In genomic region chr10:124792998-124793352, GRCh38 we compare ENCODE assay signal across 10 cellular contexts. TPM values are rescaled to one million over a fixed set of nuclear protein-coding genes. Genes with fewer than 3 reads are reported as not detected.
DNase-seq lines count a peak whose midpoint lies in the region; ATAC-seq and TF ChIP-seq lines count a peak whose summit lies in the region.
"Had no signal": no experiment of that assay in that cellular context is flagged by ENCODE, and none has a peak within 500 bp of the region (broad histone marks: within the 10 kb centered on the region; RNA-seq: fewer than 3 reads in every experiment).

No MANE protein-coding gene starts in this region.

- in situ Hi-C loops in mammary epithelial cell (cut with MboI; ENCODE audit: low sequenced_read_pairs in 2 of 2), result no loop called here

- peaks cover 8% of the 10 kb centered on the region for H3K4me1 Mint-ChIP-seq in MCF 10A (ENCODE audit: insufficient read depth, unreplicated experiment)
- peaks cover 2% of the 10 kb centered on the region for H3K4me1 Mint-ChIP-seq in glutamatergic neuron (ENCODE audit: low read depth, unreplicated experiment)
- peaks cover 5% of the 10 kb centered on the region for H3K4me1 Mint-ChIP-seq in type B pancreatic cell (ENCODE audit: unreplicated experiment)

- TF ChIP-seq CTCF in MCF 10A (IDR thresholded peaks at IDR 0.05; ENCODE audit: unreplicated experiment) (no peak), mammary epithelial cell (conservative IDR thresholded peaks at IDR 0.05 in 1 of 2, IDR thresholded peaks at IDR 0.05 in 1 of 2; ENCODE audit: extremely low read depth in 1 of 2, insufficient read depth in 1 of 2, low read depth in 1 of 2, low read length in 2 of 2) (no peak), glutamatergic neuron (IDR thresholded peaks at IDR 0.05; ENCODE audit: partially characterized antibody, unreplicated experiment) (no peak), type B pancreatic cell (conservative IDR thresholded peaks at IDR 0.05) (no peak)

- H3K9me3 Mint-ChIP-seq in MCF 10A (ENCODE audit: unreplicated experiment) (no peaks in the 10 kb centered on the region), glutamatergic neuron (ENCODE audit: unreplicated experiment) (peaks cover 4% of the 10 kb centered on the region), type B pancreatic cell (no peaks in the 10 kb centered on the region)

- no peak overlapping the region for H2AFZ ChIP-seq in mammary epithelial cell (ENCODE audit: low read depth, low read length)

- WGBS in mammary epithelial cell (ENCODE audit: low coverage, missing lambda C conversion rate), result 96% methylated on average over 11 of the region's 11 CpGs

- CTCF ChIA-PET in MCF 10A (lab: Yijun Ruan, JAX) (no interaction called here), mammary epithelial cell (lab: Charles Lee; ENCODE audit: low non-redundant PET) (no interaction called here)

- H3K4me3 ChIP-seq in mammary epithelial cell (replicated peaks in 1 of 3; ENCODE audit: insufficient read depth in 1 of 3, low read depth in 2 of 3, low read length in 3 of 3) (no peak overlapping the region), SJSA1 (peak overlapping the region; percentile 90)

- intact Hi-C loops in MCF 10A (cut with micrococcal nuclease), result no loop called here
- intact Hi-C loops in mammary epithelial cell (cut with micrococcal nuclease), result loop anchor here (10.0 kb wide), 1 partner anchor 252 kb away; no protein-coding TSS in a partner anchor

- dilution Hi-C loops in mammary epithelial cell (cut with HindIII; ENCODE audit: low sequenced_read_pairs), result no loop called here

- H3K27ac Mint-ChIP-seq in MCF 10A (ENCODE audit: low read depth, unreplicated experiment) (peak overlapping the region; percentile 99), glutamatergic neuron (ENCODE audit: unreplicated experiment) (no peak overlapping the region), type B pancreatic cell (peak overlapping the region; percentile 47)

- no peaks in the 10 kb centered on the region for H4K20me1 ChIP-seq in mammary epithelial cell (ENCODE audit: insufficient read depth, low read length)

- H3K27me3 Mint-ChIP-seq in MCF 10A (ENCODE audit: insufficient read depth, unreplicated experiment) (no peaks in the 10 kb centered on the region), glutamatergic neuron (ENCODE audit: unreplicated experiment) (peaks cover 9% of the 10 kb centered on the region), type B pancreatic cell (no peaks in the 10 kb centered on the region)

- H3K4me1 ChIP-seq in mammary epithelial cell (ENCODE audit: insufficient read depth, low read length) (no peaks in the 10 kb centered on the region), SJSA1 (replicated peaks) (0 out of 2 replicates have a peak, but pooled peaks cover 5% of the 10 kb centered on the region)

- H3K27me3 ChIP-seq in mammary epithelial cell (ENCODE audit: insufficient read depth, low read length), result no peaks in the 10 kb centered on the region
- no peaks in the 10 kb centered on the region for H3K27me3 ChIP-seq in SJSA1 (replicated peaks)

- DNase-seq in MCF 10A (ENCODE audit: unreplicated experiment) (no peak), mammary epithelial cell (no peak), SJSA1 (ENCODE audit: low read depth in 1 of 2, low spot score in 2 of 2) (peak in 1 of 2 experiments; percentile 28), glutamatergic neuron (no peak), type B pancreatic cell (ENCODE audit: extremely low spot score, unreplicated experiment) (no peak), AG20443 (ENCODE audit: low spot score) (no peak)
- no peak for DNase-seq in activated CD4-positive, CD25-positive, alpha-beta regulatory T cell treated with anti-CD3 and anti-CD28 coated beads, Interleukin-2, amount 50 U/mL, for 72 hours
- DNase-seq: central memory CD4-positive, alpha-beta T cell; NCI-H1105 had no signal

- H3K36me3 ChIP-seq in mammary epithelial cell (ENCODE audit: insufficient read depth, low read length), result no peaks in the 10 kb centered on the region
- H3K36me3 ChIP-seq in SJSA1, result peaks cover 29% of the 10 kb centered on the region

- H3K27ac ChIP-seq in mammary epithelial cell (ENCODE audit: insufficient read depth, low read depth, low read length) (no peak overlapping the region), SJSA1 (no peak overlapping the region)

- peaks cover 41% of the 10 kb centered on the region for H3K79me2 ChIP-seq in mammary epithelial cell (ENCODE audit: insufficient read depth, low read length)

- H3K36me3 Mint-ChIP-seq in MCF 10A (ENCODE audit: insufficient read depth, unreplicated experiment) (peaks cover 19% of the 10 kb centered on the region), glutamatergic neuron (ENCODE audit: unreplicated experiment) (no peaks in the 10 kb centered on the region), type B pancreatic cell (peaks cover 7% of the 10 kb centered on the region)

- no peak overlapping the region for H3K9ac ChIP-seq in mammary epithelial cell (ENCODE audit: insufficient read depth, low read length)

- ATAC-seq in GM18519 (IDR thresholded peaks at IDR 0.05; ENCODE audit: low FRiP score, unreplicated experiment), result no peak

- H3K4me3 Mint-ChIP-seq in MCF 10A (ENCODE audit: unreplicated experiment) (peak overlapping the region; percentile 95), glutamatergic neuron (ENCODE audit: unreplicated experiment) (peak overlapping the region; percentile 75), type B pancreatic cell (peak overlapping the region; percentile 99)

- BruUV-seq in MCF 10A (replicated peaks; lab: Mats Ljungman, UMichigan) (no TSS peak), mammary epithelial cell (replicated peaks; lab: Mats Ljungman, UMichigan) (no TSS peak)

- H3K4me2 ChIP-seq in mammary epithelial cell (ENCODE audit: insufficient read depth, low read depth, low read length), result no peak overlapping the region

- POLR2A ChIA-PET in MCF 10A (lab: Yijun Ruan, JAX), result interaction anchor here (0.6 to 4.7 kb wide), 5 partner anchors 9 to 468 kb away, joined by 3 to 35 read pairs (median 5); partner anchors contain the start of gene ABRAXAS2

- H3K9me3 ChIP-seq in mammary epithelial cell (replicated peaks; ENCODE audit: insufficient read depth, low read length), result no peaks in the 10 kb centered on the region
- H3K9me3 ChIP-seq in SJSA1 (replicated peaks), result no peaks in the 10 kb centered on the region

RNA-seq across cellular contexts. Expression of gene EEF1AKMT2, which starts 1.3 kb away (rescaled TPM):
- 17.5 and 18.6 TPM in 2 replicates for total RNA-seq in MCF 10A (2022)
- 10 to 100 TPM; 13.0 to 15.7 TPM for total RNA-seq in mammary epithelial cell
- 8.7 TPM for polyA plus RNA-seq in mammary epithelial cell
- 0.93 TPM for polyA minus RNA-seq in mammary epithelial cell
- 53.0 and 53.3 TPM in 2 replicates for total RNA-seq in SJSA1 (2014; rRNA removed; shearing (Covaris generic))
- total RNA-seq in glutamatergic neuron (ENCODE audit: unreplicated experiment), result 18.4 TPM
- 18.7 and 18.8 TPM in 2 replicates for total RNA-seq in type B pancreatic cell (ENCODE audit: low replicate concordance)

RNA-seq across cellular contexts. Expression of gene ABRAXAS2, which starts 8.6 kb away (rescaled TPM):
- total RNA-seq in MCF 10A (2022) (21.4 and 23.2 TPM in 2 replicates), mammary epithelial cell (10 to 100 TPM; 18.3 to 18.9 TPM), glutamatergic neuron (ENCODE audit: unreplicated experiment) (14.2 TPM), type B pancreatic cell (ENCODE audit: low replicate concordance) (15.1 and 16.0 TPM in 2 replicates)
- 10.0 TPM for polyA plus RNA-seq in mammary epithelial cell
- 12.6 TPM for polyA minus RNA-seq in mammary epithelial cell
- total RNA-seq in SJSA1 (2014; rRNA removed; shearing (Covaris generic)), result 16.1 and 19.2 TPM in 2 replicates

RNA-seq across cellular contexts. Expression of gene FAM53B, which starts 48.8 kb away (rescaled TPM):
- total RNA-seq in MCF 10A (2022), result 12.9 and 14.9 TPM in 2 replicates
- 10 to 100 TPM; 16.2 to 51.8 TPM for total RNA-seq in mammary epithelial cell
- polyA plus RNA-seq in mammary epithelial cell, result 9.3 TPM
- polyA minus RNA-seq in mammary epithelial cell, result 37.8 TPM
- 10.2 and 14.1 TPM in 2 replicates for total RNA-seq in SJSA1 (2014; rRNA removed; shearing (Covaris generic))
- 30.5 TPM for total RNA-seq in glutamatergic neuron (ENCODE audit: unreplicated experiment)
- total RNA-seq in type B pancreatic cell (ENCODE audit: low replicate concordance), result 25.9 and 35.9 TPM in 2 replicates
